In the genomic region with DNA sequence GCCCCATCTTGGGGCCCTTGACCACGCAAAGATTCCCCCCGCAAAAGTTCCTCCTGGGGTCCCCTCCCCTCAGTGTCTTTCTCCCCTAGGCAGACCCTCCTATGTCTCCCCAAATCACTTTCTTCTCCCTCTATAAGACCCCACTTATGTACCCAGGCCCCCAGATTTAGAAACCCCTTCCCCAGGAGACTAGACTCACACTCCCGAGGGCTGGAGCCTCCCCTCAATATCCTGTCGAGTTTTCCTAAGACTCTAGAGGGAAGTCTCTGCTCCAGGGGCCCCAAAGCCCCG, we compare ENCODE assay signal across 1 cellular context.
TF ChIP-seq lines count a peak whose summit lies in the region.

No MANE protein-coding gene starts in this region.

TF ChIP-seq in HepG2, 621 proteins besides CTCF, POLR2A, EP300 and RAD21:
- 0 out of 2 replicates have a peak, but pooled peaks have one; percentile 26 for TF ChIP-seq ZNF30 (CRISPR knock-in tag; IDR thresholded peaks at IDR 0.05)
- peak; percentile 36; the same call in 1 of the 2 replicates for TF ChIP-seq ZNF747 (CRISPR knock-in tag; IDR thresholded peaks at IDR 0.05; ENCODE audit: borderline replicate concordance)
- no peak for TF ChIP-seq LBX2 (CRISPR knock-in tag; IDR thresholded peaks at IDR 0.05; ENCODE audit: borderline replicate concordance)
- TF ChIP-seq ZNF317 (CRISPR knock-in tag; IDR thresholded peaks at IDR 0.05) = 0 out of 2 replicates have a peak, but pooled peaks have one; percentile 11
- 0 out of 2 replicates have a peak, but pooled peaks have one; percentile 73 for TF ChIP-seq ZNF558 (CRISPR knock-in tag; IDR thresholded peaks at IDR 0.05; ENCODE audit: borderline replicate concordance)
- TF ChIP-seq KLF6 (CRISPR knock-in tag; IDR thresholded peaks at IDR 0.05) = peak; percentile 35; the same call in 1 of the 2 replicates
- 0 out of 2 replicates have a peak, but pooled peaks have one; percentile 18 for TF ChIP-seq KLF15 (CRISPR knock-in tag; IDR thresholded peaks at IDR 0.05; ENCODE audit: borderline replicate concordance)
- peak; percentile 18; the same call in 1 of the 2 replicates for TF ChIP-seq FOXC1 (CRISPR knock-in tag; IDR thresholded peaks at IDR 0.05; ENCODE audit: borderline replicate concordance)
- no peak for TF ChIP-seq HDAC2 (CRISPR knock-in tag; IDR thresholded peaks at IDR 0.05)
- no peak for TF ChIP-seq NKX3-1 (CRISPR knock-in tag; IDR thresholded peaks at IDR 0.05)
- TF ChIP-seq POLR2G (IDR thresholded peaks at IDR 0.05; ENCODE audit: low read depth, low read length) = peak; percentile 23; the same call in 1 of the 2 replicates
- TF ChIP-seq, protein P1, sequence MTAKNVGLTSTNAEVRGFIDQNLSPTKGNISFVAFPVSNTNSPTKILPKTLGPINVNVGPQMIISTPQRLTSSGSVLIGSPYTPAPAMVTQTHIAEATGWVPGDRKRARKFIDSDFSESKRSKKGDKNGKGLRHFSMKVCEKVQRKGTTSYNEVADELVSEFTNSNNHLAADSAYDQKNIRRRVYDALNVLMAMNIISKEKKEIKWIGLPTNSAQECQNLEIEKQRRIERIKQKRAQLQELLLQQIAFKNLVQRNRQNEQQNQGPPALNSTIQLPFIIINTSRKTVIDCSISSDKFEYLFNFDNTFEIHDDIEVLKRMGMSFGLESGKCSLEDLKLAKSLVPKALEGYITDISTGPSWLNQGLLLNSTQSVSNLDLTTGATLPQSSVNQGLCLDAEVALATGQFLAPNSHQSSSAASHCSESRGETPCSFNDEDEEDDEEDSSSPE (CRISPR knock-in tag; IDR thresholded peaks at IDR 0.05) = no peak
- TF ChIP-seq USF2 (IDR thresholded peaks at IDR 0.05; ENCODE audit: low read depth, low read length) = no peak; the same call in 1 of the 2 replicates
- TF ChIP-seq USF2 (CRISPR knock-in tag; IDR thresholded peaks at IDR 0.05; ENCODE audit: borderline replicate concordance) = peak; percentile 82; the same call in 1 of the 2 replicates
- TF ChIP-seq MED8 (CRISPR knock-in tag; IDR thresholded peaks at IDR 0.05; ENCODE audit: insufficient replicate concordance) = peak; percentile 44
- TF ChIP-seq, protein P2, sequence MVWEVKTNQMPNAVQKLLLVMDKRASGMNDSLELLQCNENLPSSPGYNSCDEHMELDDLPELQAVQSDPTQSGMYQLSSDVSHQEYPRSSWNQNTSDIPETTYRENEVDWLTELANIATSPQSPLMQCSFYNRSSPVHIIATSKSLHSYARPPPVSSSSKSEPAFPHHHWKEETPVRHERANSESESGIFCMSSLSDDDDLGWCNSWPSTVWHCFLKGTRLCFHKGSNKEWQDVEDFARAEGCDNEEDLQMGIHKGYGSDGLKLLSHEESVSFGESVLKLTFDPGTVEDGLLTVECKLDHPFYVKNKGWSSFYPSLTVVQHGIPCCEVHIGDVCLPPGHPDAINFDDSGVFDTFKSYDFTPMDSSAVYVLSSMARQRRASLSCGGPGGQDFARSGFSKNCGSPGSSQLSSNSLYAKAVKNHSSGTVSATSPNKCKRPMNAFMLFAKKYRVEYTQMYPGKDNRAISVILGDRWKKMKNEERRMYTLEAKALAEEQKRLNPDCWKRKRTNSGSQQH (CRISPR knock-in tag; IDR thresholded peaks at IDR 0.05; ENCODE audit: low read depth) = peak; percentile 24; the same call in 1 of the 2 replicates
- TF ChIP-seq BHLHE40 (IDR thresholded peaks at IDR 0.05; ENCODE audit: low read length) = no peak
- peak; percentile 26; the same call in 1 of the 2 replicates for TF ChIP-seq PHF20 (CRISPR knock-in tag; IDR thresholded peaks at IDR 0.05)
- 0 out of 2 replicates have a peak, but pooled peaks have one; percentile 25 for TF ChIP-seq ZNF703 (CRISPR knock-in tag; IDR thresholded peaks at IDR 0.05; ENCODE audit: borderline replicate concordance)
- no peak for TF ChIP-seq SUZ12 (IDR thresholded peaks at IDR 0.05; ENCODE audit: low read depth, low read length)
- no peak for TF ChIP-seq ZNF570 (CRISPR knock-in tag; IDR thresholded peaks at IDR 0.05; ENCODE audit: borderline replicate concordance)
- 0 out of 2 replicates have a peak, but pooled peaks have one; percentile 29 for TF ChIP-seq PHF21A (CRISPR knock-in tag; IDR thresholded peaks at IDR 0.05)
- TF ChIP-seq ZNF746 (CRISPR knock-in tag; IDR thresholded peaks at IDR 0.05) = no peak
- 0 out of 2 replicates have a peak, but pooled peaks have one; percentile 23 for TF ChIP-seq MAF1 (CRISPR knock-in tag; IDR thresholded peaks at IDR 0.05; ENCODE audit: borderline replicate concordance)
